Comparison of ENCODE assay signal across 9 cellular contexts in genomic region chr22:42990131-42990838, GRCh38. TPM values are rescaled to one million over a fixed set of nuclear protein-coding genes. Genes with fewer than 3 reads are reported as not detected.
A peak's percentile ranks its signal among the peaks of the same experiment; 100 is the strongest.
DNase-seq lines count a peak whose midpoint lies in the region; ATAC-seq and TF ChIP-seq lines count a peak whose summit lies in the region.
"Had no signal": no experiment of that assay in that cellular context is flagged by ENCODE, and none has a peak within 500 bp of the region (broad histone marks: within the 10 kb centered on the region; RNA-seq: fewer than 3 reads in every experiment).

No MANE protein-coding gene starts in this region.

- no peak for TF ChIP-seq POLR2A in tibial nerve (IDR thresholded peaks at IDR 0.05)

- no peaks in the 10 kb centered on the region for H3K27me3 Mint-ChIP-seq in T-helper 1 cell treated with Interleukin-12 subunit alpha and Interleukin-12 subunit beta and Interleukin-4 antibody, amounts not matched to agents 30 μg/mL and 1 μg/mL, for 36 hours (ENCODE audit: low read depth)
- H3K27me3 Mint-ChIP-seq: stimulated activated naive CD8-positive, alpha-beta T cell treated with anti-CD3 and anti-CD28 coated beads, Interleukin-15, amount 100 ng/mL, for 72 hours had no signal

- no peaks in the 10 kb centered on the region for H3K27me3 ChIP-seq in thoracic aorta (replicated peaks; ENCODE audit: insufficient read depth)
- H3K27me3 ChIP-seq in tibial nerve: no peaks in the 10 kb centered on the region

- peak overlapping the region; percentile 1 for H3K4me3 Mint-ChIP-seq in T-helper 1 cell treated with Interleukin-12 subunit alpha and Interleukin-12 subunit beta and Interleukin-4 antibody, amounts not matched to agents 30 μg/mL and 1 μg/mL, for 36 hours
- H3K4me3 Mint-ChIP-seq: stimulated activated naive CD8-positive, alpha-beta T cell treated with anti-CD3 and anti-CD28 coated beads, Interleukin-15, amount 100 ng/mL, for 72 hours had no signal

- no peaks in the 10 kb centered on the region for H3K36me3 Mint-ChIP-seq in T-helper 1 cell treated with Interleukin-12 subunit alpha and Interleukin-12 subunit beta and Interleukin-4 antibody, amounts not matched to agents 30 μg/mL and 1 μg/mL, for 36 hours (ENCODE audit: low read depth)

- peak overlapping the region; percentile 64 to 94 for H3K27ac ChIP-seq in thoracic aorta
- peak overlapping the region in 1 of 4 donors; percentile 30 for H3K27ac ChIP-seq in tibial nerve

- H3K27ac Mint-ChIP-seq in T-helper 1 cell treated with Interleukin-12 subunit alpha and Interleukin-12 subunit beta and Interleukin-4 antibody, amounts not matched to agents 30 μg/mL and 1 μg/mL, for 36 hours: no peak overlapping the region
- H3K27ac Mint-ChIP-seq: stimulated activated naive CD8-positive, alpha-beta T cell treated with anti-CD3 and anti-CD28 coated beads, Interleukin-15, amount 100 ng/mL, for 72 hours had no signal

- H3K4me3 ChIP-seq in thoracic aorta (no peak overlapping the region), tibial nerve (no peak overlapping the region)

- H3K36me3 ChIP-seq in thoracic aorta: no peaks in the 10 kb centered on the region
- no peaks in the 10 kb centered on the region for H3K36me3 ChIP-seq in tibial nerve

- no peak for ATAC-seq in thoracic aorta (ENCODE audit: insufficient number of reproducible peaks, low FRiP score, low read depth)
- no peak for ATAC-seq in HG02610 (IDR thresholded peaks at IDR 0.05; ENCODE audit: unreplicated experiment)
- ATAC-seq: stimulated activated naive CD8-positive, alpha-beta T cell treated with anti-CD3 and anti-CD28 coated beads, Interleukin-15, amount 100 ng/mL, for 72 hours had no signal

- peaks cover 2% of the 10 kb centered on the region for H3K4me1 Mint-ChIP-seq in T-helper 1 cell treated with Interleukin-12 subunit alpha and Interleukin-12 subunit beta and Interleukin-4 antibody, amounts not matched to agents 30 μg/mL and 1 μg/mL, for 36 hours (ENCODE audit: low read depth)

- DNase-seq in T-helper 1 cell: no peak
- DNase-seq in SW480 (ENCODE audit: low spot score): peak; percentile 53
- peak; percentile 88 for DNase-seq in foreskin melanocyte
- no peak for DNase-seq in thoracic aorta (ENCODE audit: low spot score)
- no peak for DNase-seq in activated CD4-positive, CD25-positive, alpha-beta regulatory T cell (lab: John Stamatoyannopoulos, UW)
- DNase-seq in tibial nerve (ENCODE audit: low spot score in 2 of 2): no peak
- DNase-seq: stimulated activated naive CD8-positive, alpha-beta T cell treated with anti-CD3 and anti-CD28 coated beads, Interleukin-15, amount 100 ng/mL, for 72 hours had no signal

- peak; percentile 49 for TF ChIP-seq CTCF in thoracic aorta (IDR thresholded peaks at IDR 0.05)
- peak in 2 of 5 experiments; percentile 9 to 10 for TF ChIP-seq CTCF in tibial nerve (IDR thresholded peaks at IDR 0.05)

- H3K9me3 ChIP-seq in thoracic aorta (no peaks in the 10 kb centered on the region), tibial nerve (no peaks in the 10 kb centered on the region)

- peaks cover 33 to 90% of the 10 kb centered on the region in 2 donors for H3K4me1 ChIP-seq in thoracic aorta (ENCODE audit: control insufficient read depth in 1 of 2, low read depth in 2 of 2)
- peaks cover 0 to 75% (median 33%) of the 10 kb centered on the region in 4 donors for H3K4me1 ChIP-seq in tibial nerve

- TF ChIP-seq EP300 in tibial nerve (IDR thresholded peaks at IDR 0.05): no peak

- H3K9me3 Mint-ChIP-seq in T-helper 1 cell treated with Interleukin-12 subunit alpha and Interleukin-12 subunit beta and Interleukin-4 antibody, amounts not matched to agents 30 μg/mL and 1 μg/mL, for 36 hours: no peaks in the 10 kb centered on the region
- H3K9me3 Mint-ChIP-seq: stimulated activated naive CD8-positive, alpha-beta T cell treated with anti-CD3 and anti-CD28 coated beads, Interleukin-15, amount 100 ng/mL, for 72 hours had no signal

- 44 to 56% methylated on average over 9 of the region's 9 CpGs for WGBS in tibial nerve, 2 donors

RNA-seq across cellular contexts. Expression of gene PACSIN2, which starts 24.7 kb away (rescaled TPM):
- total RNA-seq in thoracic aorta (100 to 1,000 TPM; 135 to 155 TPM), tibial nerve (10 to 100 TPM; 45.9 to 78.2 (median 59.0) TPM)

Comparison
In these comparisons a context has a peak if more than half of its experiments do, and no peak if none do; other contexts are left out.
1. DNase-seq: peak in SW480 (single experiment) and foreskin melanocyte (single experiment); none in T-helper 1 cell (0 of 5), thoracic aorta (single experiment), activated CD4-positive, CD25-positive, alpha-beta regulatory T cell (0 of 4) and tibial nerve (0 of 2).